Comparison of ENCODE assay signal across 8 cellular contexts in the genomic region with DNA sequence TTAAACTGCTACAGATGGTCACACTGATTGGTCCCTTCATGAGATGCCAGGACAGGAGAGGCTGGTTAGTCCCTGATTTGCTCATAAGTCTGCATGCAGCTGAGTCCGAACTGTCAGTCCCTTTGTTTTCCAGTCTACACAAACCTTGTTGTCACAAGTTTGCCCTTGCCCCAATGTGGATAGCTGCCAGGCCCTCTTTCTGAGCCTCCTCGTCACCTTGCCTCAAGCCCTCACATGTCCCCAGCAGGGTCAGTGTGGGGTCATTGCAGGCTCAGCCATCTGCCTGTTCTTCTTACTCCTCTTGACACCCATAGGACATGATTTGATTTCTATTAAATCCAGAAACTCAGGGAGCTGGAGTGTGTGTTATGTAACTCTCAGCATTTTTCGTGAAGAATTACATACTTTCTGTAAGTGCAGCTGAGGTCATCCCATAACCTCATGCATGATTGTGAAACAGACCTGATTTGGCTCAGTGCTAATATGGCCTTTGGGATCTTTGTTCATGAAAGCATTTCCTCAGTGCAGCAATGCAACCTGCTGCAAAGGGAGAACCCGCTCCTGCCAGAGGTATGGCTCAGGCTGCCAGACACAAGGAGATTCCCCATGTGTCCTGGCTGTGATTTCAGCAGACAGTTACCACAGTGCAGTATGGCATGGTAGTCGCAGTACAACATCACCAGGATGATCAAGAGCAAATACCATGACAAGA.
DNase-seq lines count a peak whose midpoint lies in the region; ATAC-seq and TF ChIP-seq lines count a peak whose summit lies in the region.

No MANE protein-coding gene starts in this region.

- H3K4me3 ChIP-seq in adipocyte (ENCODE audit: low read length) (no peak overlapping the region), thoracic aorta (no peak overlapping the region)

- peaks cover 12% of the 10 kb centered on the region for H3K36me3 Mint-ChIP-seq in activated CD8-positive, alpha-beta T cell treated with anti-CD3 and anti-CD28 coated beads for 36 hours (ENCODE audit: low read depth)
- peaks cover 52% of the 10 kb centered on the region for H3K36me3 Mint-ChIP-seq in activated CD8-positive, alpha-beta T cell treated with anti-CD3 and anti-CD28 coated beads, Interleukin-2, amount 10 ng/mL, durations not matched to agents 7 days and 5 days (ENCODE audit: low read depth)

- TF ChIP-seq CTCF in activated CD8-positive, alpha-beta T cell treated with anti-CD3 and anti-CD28 coated beads for 36 hours (IDR thresholded peaks at IDR 0.05) = no peak
- TF ChIP-seq CTCF in thoracic aorta (IDR thresholded peaks at IDR 0.05) = no peak

- H3K4me3 Mint-ChIP-seq in activated CD8-positive, alpha-beta T cell treated with anti-CD3 and anti-CD28 coated beads for 36 hours = no peak overlapping the region
- no peak overlapping the region for H3K4me3 Mint-ChIP-seq in activated CD8-positive, alpha-beta T cell treated with anti-CD3 and anti-CD28 coated beads, Interleukin-2, amount 10 ng/mL, durations not matched to agents 7 days and 5 days

- CTCF ChIA-PET in activated CD8-positive, alpha-beta T cell treated with anti-CD3 and anti-CD28 coated beads for 36 hours (lab: Charles Lee) = no interaction called here
- CTCF ChIA-PET in activated CD8-positive, alpha-beta T cell treated with anti-CD3 and anti-CD28 coated beads, Interleukin-2, amount 10 ng/mL, durations not matched to agents 7 days and 5 days (lab: Charles Lee) = no interaction called here
- CTCF ChIA-PET in HEK293T (lab: Yijun Ruan, JAX) = no interaction called here

- H3K4me1 Mint-ChIP-seq in activated CD8-positive, alpha-beta T cell treated with anti-CD3 and anti-CD28 coated beads for 36 hours (ENCODE audit: low read depth) = no peaks in the 10 kb centered on the region
- H3K4me1 Mint-ChIP-seq in activated CD8-positive, alpha-beta T cell treated with anti-CD3 and anti-CD28 coated beads, Interleukin-2, amount 10 ng/mL, durations not matched to agents 7 days and 5 days (ENCODE audit: low read depth) = no peaks in the 10 kb centered on the region

- peaks cover 25% of the 10 kb centered on the region for H3K4me1 ChIP-seq in adipocyte (ENCODE audit: control insufficient read depth, insufficient read depth, low read length)
- peaks cover 3 to 7% of the 10 kb centered on the region in 2 donors for H3K4me1 ChIP-seq in thoracic aorta (ENCODE audit: control insufficient read depth in 1 of 2, low read depth in 2 of 2)

- H3K27ac ChIP-seq in thoracic aorta = no peak overlapping the region

- no peak for DNase-seq in activated CD8-positive, alpha-beta T cell treated with anti-CD3 and anti-CD28 coated beads for 36 hours
- no peak for DNase-seq in activated CD8-positive, alpha-beta T cell treated with anti-CD3 and anti-CD28 coated beads, Interleukin-2, amount 10 ng/mL, durations not matched to agents 7 days and 5 days
- peak; percentile 82 for DNase-seq in adipocyte (ENCODE audit: low read depth)
- peak; percentile 35 for DNase-seq in hepatic stellate cell (ENCODE audit: low spot score)
- DNase-seq in thoracic aorta (ENCODE audit: low spot score) = no peak
- no peak for DNase-seq in HEK293T (ENCODE audit: extremely low spot score)

- H3K9me3 Mint-ChIP-seq in activated CD8-positive, alpha-beta T cell treated with anti-CD3 and anti-CD28 coated beads for 36 hours = no peaks in the 10 kb centered on the region
- no peaks in the 10 kb centered on the region for H3K9me3 Mint-ChIP-seq in activated CD8-positive, alpha-beta T cell treated with anti-CD3 and anti-CD28 coated beads, Interleukin-2, amount 10 ng/mL, durations not matched to agents 7 days and 5 days (ENCODE audit: insufficient read depth)

- no peak overlapping the region for H3K9ac ChIP-seq in adipocyte (ENCODE audit: low read length)

- POLR2A ChIA-PET in activated CD8-positive, alpha-beta T cell treated with anti-CD3 and anti-CD28 coated beads for 36 hours (lab: Charles Lee) = no interaction called here
- POLR2A ChIA-PET in activated CD8-positive, alpha-beta T cell treated with anti-CD3 and anti-CD28 coated beads, Interleukin-2, amount 10 ng/mL, durations not matched to agents 7 days and 5 days (lab: Charles Lee) = no interaction called here
- POLR2A ChIA-PET in HEK293T (lab: Yijun Ruan, JAX) = no interaction called here

- H3K36me3 ChIP-seq in adipocyte (ENCODE audit: control insufficient read depth, insufficient read depth, low read length, severe bottlenecking) (peaks cover 43% of the 10 kb centered on the region), thoracic aorta (peaks cover 28% of the 10 kb centered on the region)

- no peaks in the 10 kb centered on the region for H3K9me3 ChIP-seq in adipocyte (ENCODE audit: control insufficient read depth, low read length)
- no peaks in the 10 kb centered on the region for H3K9me3 ChIP-seq in thoracic aorta

- no peak for ATAC-seq in activated CD8-positive, alpha-beta T cell treated with anti-CD3 and anti-CD28 coated beads for 36 hours
- ATAC-seq in activated CD8-positive, alpha-beta T cell treated with anti-CD3 and anti-CD28 coated beads, Interleukin-2, amount 10 ng/mL, durations not matched to agents 7 days and 5 days = no peak
- ATAC-seq in thoracic aorta (ENCODE audit: insufficient number of reproducible peaks, low FRiP score, low read depth) = peak; percentile 58
- ATAC-seq in HG02588 (IDR thresholded peaks at IDR 0.05; ENCODE audit: unreplicated experiment) = no peak
- no peak for ATAC-seq in GM18498 (IDR thresholded peaks at IDR 0.05; ENCODE audit: unreplicated experiment)

- H3K27me3 Mint-ChIP-seq in activated CD8-positive, alpha-beta T cell treated with anti-CD3 and anti-CD28 coated beads for 36 hours = no peaks in the 10 kb centered on the region
- H3K27me3 Mint-ChIP-seq in activated CD8-positive, alpha-beta T cell treated with anti-CD3 and anti-CD28 coated beads, Interleukin-2, amount 10 ng/mL, durations not matched to agents 7 days and 5 days (ENCODE audit: low read depth) = no peaks in the 10 kb centered on the region

- H3K27ac Mint-ChIP-seq in activated CD8-positive, alpha-beta T cell treated with anti-CD3 and anti-CD28 coated beads for 36 hours = peak overlapping the region; percentile 23
- H3K27ac Mint-ChIP-seq in activated CD8-positive, alpha-beta T cell treated with anti-CD3 and anti-CD28 coated beads, Interleukin-2, amount 10 ng/mL, durations not matched to agents 7 days and 5 days = no peak overlapping the region

- no peaks in the 10 kb centered on the region for H3K27me3 ChIP-seq in adipocyte (replicated peaks; ENCODE audit: control insufficient read depth, insufficient read depth, low read length)
- H3K27me3 ChIP-seq in thoracic aorta (replicated peaks; ENCODE audit: insufficient read depth) = no peaks in the 10 kb centered on the region

- intact Hi-C loops in activated CD8-positive, alpha-beta T cell treated with anti-CD3 and anti-CD28 coated beads for 36 hours (cut with micrococcal nuclease) = no loop called here

TF ChIP-seq in HEK293T, 16 proteins besides CTCF, POLR2A, EP300 and RAD21:
- TF ChIP-seq NFRKB (IDR thresholded peaks at IDR 0.05) (no peak), FOXM1 (IDR thresholded peaks at IDR 0.05; ENCODE audit: borderline replicate concordance) (no peak), HDGF (IDR thresholded peaks at IDR 0.05; ENCODE audit: borderline replicate concordance) (no peak), L3MBTL2 (conservative IDR thresholded peaks at IDR 0.05) (no peak), ARNT (IDR thresholded peaks at IDR 0.05) (no peak), ZNF384 (IDR thresholded peaks at IDR 0.05) (no peak), ELF4 (IDR thresholded peaks at IDR 0.05) (no peak), LEF1 (IDR thresholded peaks at IDR 0.05; ENCODE audit: borderline replicate concordance) (no peak), FOXA1 (IDR thresholded peaks at IDR 0.05) (no peak), TARDBP (IDR thresholded peaks at IDR 0.05) (no peak), FOXK2 (IDR thresholded peaks at IDR 0.05) (no peak), CTBP1 (IDR thresholded peaks at IDR 0.05; ENCODE audit: borderline replicate concordance) (no peak), PKNOX1 (IDR thresholded peaks at IDR 0.05) (no peak), SP1 (IDR thresholded peaks at IDR 0.05) (no peak), BHLHE40 (IDR thresholded peaks at IDR 0.05; ENCODE audit: borderline replicate concordance) (no peak), SUZ12 (IDR thresholded peaks at IDR 0.05) (no peak)

Comparison
In these comparisons a context has a peak if more than half of its experiments do, and no peak if none do; other contexts are left out.
1. DNase-seq: peak in adipocyte (single experiment) and hepatic stellate cell (single experiment); none in activated CD8-positive, alpha-beta T cell treated with anti-CD3 and anti-CD28 coated beads for 36 hours (single experiment), activated CD8-positive, alpha-beta T cell treated with anti-CD3 and anti-CD28 coated beads, Interleukin-2, amount 10 ng/mL, durations not matched to agents 7 days and 5 days (single experiment), thoracic aorta (single experiment) and HEK293T (single experiment).